Comparison of ENCODE assay signal across 1 cellular context in genomic region chr5:132661231-132662003, GRCh38.
TF ChIP-seq lines count a peak whose summit lies in the region.

No MANE protein-coding gene starts in this region.

TF ChIP-seq in HCT116, 20 proteins besides CTCF, POLR2A, EP300 and RAD21:
- TF ChIP-seq, protein P1, sequence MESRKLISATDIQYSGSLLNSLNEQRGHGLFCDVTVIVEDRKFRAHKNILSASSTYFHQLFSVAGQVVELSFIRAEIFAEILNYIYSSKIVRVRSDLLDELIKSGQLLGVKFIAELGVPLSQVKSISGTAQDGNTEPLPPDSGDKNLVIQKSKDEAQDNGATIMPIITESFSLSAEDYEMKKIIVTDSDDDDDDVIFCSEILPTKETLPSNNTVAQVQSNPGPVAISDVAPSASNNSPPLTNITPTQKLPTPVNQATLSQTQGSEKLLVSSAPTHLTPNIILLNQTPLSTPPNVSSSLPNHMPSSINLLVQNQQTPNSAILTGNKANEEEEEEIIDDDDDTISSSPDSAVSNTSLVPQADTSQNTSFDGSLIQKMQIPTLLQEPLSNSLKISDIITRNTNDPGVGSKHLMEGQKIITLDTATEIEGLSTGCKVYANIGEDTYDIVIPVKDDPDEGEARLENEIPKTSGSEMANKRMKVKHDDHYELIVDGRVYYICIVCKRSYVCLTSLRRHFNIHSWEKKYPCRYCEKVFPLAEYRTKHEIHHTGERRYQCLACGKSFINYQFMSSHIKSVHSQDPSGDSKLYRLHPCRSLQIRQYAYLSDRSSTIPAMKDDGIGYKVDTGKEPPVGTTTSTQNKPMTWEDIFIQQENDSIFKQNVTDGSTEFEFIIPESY (IDR thresholded peaks at IDR 0.05; ENCODE audit: extremely low read depth, insufficient replicate concordance, low read length), result no peak
- TF ChIP-seq MAX (IDR thresholded peaks at IDR 0.05), result no peak
- TF ChIP-seq ZFX (IDR thresholded peaks at IDR 0.05), result no peak
- no peak for TF ChIP-seq EZH2 (IDR thresholded peaks at IDR 0.05)
- TF ChIP-seq EGR1 (IDR thresholded peaks at IDR 0.05; ENCODE audit: low read depth), result no peak
- no peak for TF ChIP-seq JUND (IDR thresholded peaks at IDR 0.05)
- TF ChIP-seq, protein P2, sequence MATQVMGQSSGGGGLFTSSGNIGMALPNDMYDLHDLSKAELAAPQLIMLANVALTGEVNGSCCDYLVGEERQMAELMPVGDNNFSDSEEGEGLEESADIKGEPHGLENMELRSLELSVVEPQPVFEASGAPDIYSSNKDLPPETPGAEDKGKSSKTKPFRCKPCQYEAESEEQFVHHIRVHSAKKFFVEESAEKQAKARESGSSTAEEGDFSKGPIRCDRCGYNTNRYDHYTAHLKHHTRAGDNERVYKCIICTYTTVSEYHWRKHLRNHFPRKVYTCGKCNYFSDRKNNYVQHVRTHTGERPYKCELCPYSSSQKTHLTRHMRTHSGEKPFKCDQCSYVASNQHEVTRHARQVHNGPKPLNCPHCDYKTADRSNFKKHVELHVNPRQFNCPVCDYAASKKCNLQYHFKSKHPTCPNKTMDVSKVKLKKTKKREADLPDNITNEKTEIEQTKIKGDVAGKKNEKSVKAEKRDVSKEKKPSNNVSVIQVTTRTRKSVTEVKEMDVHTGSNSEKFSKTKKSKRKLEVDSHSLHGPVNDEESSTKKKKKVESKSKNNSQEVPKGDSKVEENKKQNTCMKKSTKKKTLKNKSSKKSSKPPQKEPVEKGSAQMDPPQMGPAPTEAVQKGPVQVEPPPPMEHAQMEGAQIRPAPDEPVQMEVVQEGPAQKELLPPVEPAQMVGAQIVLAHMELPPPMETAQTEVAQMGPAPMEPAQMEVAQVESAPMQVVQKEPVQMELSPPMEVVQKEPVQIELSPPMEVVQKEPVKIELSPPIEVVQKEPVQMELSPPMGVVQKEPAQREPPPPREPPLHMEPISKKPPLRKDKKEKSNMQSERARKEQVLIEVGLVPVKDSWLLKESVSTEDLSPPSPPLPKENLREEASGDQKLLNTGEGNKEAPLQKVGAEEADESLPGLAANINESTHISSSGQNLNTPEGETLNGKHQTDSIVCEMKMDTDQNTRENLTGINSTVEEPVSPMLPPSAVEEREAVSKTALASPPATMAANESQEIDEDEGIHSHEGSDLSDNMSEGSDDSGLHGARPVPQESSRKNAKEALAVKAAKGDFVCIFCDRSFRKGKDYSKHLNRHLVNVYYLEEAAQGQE (IDR thresholded peaks at IDR 0.05; ENCODE audit: low read depth), result no peak
